Comparison of ENCODE assay signal across 8 cellular contexts in genomic region chr2:159755788-159756187, GRCh38. TPM values are rescaled to one million over a fixed set of nuclear protein-coding genes. Genes with fewer than 3 reads are reported as not detected.
DNase-seq lines count a peak whose midpoint lies in the region; ATAC-seq, FAIRE-seq and TF ChIP-seq lines count a peak whose summit lies in the region.

No MANE protein-coding gene starts in this region.

- H3K4me1 ChIP-seq in keratinocyte (ENCODE audit: control insufficient read depth, extremely low read depth, insufficient read depth, low read length): peaks cover 20% of the 10 kb centered on the region
- H3K4me1 ChIP-seq in thyroid gland: peaks cover 6 to 33% of the 10 kb centered on the region in 2 donors

- H3K27ac ChIP-seq in keratinocyte (ENCODE audit: control insufficient read depth, insufficient read depth, low read length): peak overlapping the region; percentile 55
- no peak overlapping the region for H3K27ac ChIP-seq in thyroid gland

- no peaks in the 10 kb centered on the region for H3K9me1 ChIP-seq in keratinocyte (ENCODE audit: control insufficient read depth, extremely low read depth, insufficient read depth, low read length)

- H2AFZ ChIP-seq in keratinocyte (ENCODE audit: control insufficient read depth, low read length): no peak overlapping the region

- intact Hi-C loops in thyroid gland (cut with DNase I): no loop called here

- dilution Hi-C loops in keratinocyte (cut with MboI; ENCODE audit: extremely low pct_ligation_motif_present, low sequenced_read_pairs): no loop called here

- H3K9ac ChIP-seq in keratinocyte (ENCODE audit: control insufficient read depth, extremely low read depth, insufficient read depth, low read length): no peak overlapping the region

- H3K36me3 ChIP-seq in BJ (ENCODE audit: control insufficient read depth, insufficient read depth, low read length) (peaks cover 4% of the 10 kb centered on the region), keratinocyte (ENCODE audit: control insufficient read depth in 2 of 2, extremely low read depth in 1 of 2, insufficient read depth in 2 of 2, low read length in 2 of 2) (peaks cover 18 to 30% of the 10 kb centered on the region in 2 experiments), thyroid gland (peaks cover 0 to 4% of the 10 kb centered on the region in 2 donors)

- peaks cover 14% of the 10 kb centered on the region for H4K20me1 ChIP-seq in keratinocyte (ENCODE audit: control insufficient read depth, extremely low read depth, insufficient read depth, low read length)

- H3K27me3 ChIP-seq in BJ (ENCODE audit: control insufficient read depth, insufficient read depth, low read length): no peaks in the 10 kb centered on the region
- no peaks in the 10 kb centered on the region for H3K27me3 ChIP-seq in keratinocyte (ENCODE audit: control insufficient read depth, extremely low read depth, insufficient read depth, low read length)
- no peaks in the 10 kb centered on the region for H3K27me3 ChIP-seq in thyroid gland

- no peaks in the 10 kb centered on the region for H3K9me3 ChIP-seq in keratinocyte (ENCODE audit: control insufficient read depth, low read depth, low read length)
- H3K9me3 ChIP-seq in thyroid gland: no peaks in the 10 kb centered on the region

- DNase-seq in BJ (ENCODE audit: low read depth) (no peak), SW480 (ENCODE audit: low spot score) (peak; percentile 55), keratinocyte (ENCODE audit: low read depth, low spot score) (peak; percentile 100), NCI-H128 (lab: John Stamatoyannopoulos, UW; ENCODE audit: unreplicated experiment) (no peak), thyroid gland (no peak), mesenteric fat pad (ENCODE audit: low spot score) (no peak)

- TF ChIP-seq CTCF in BJ (IDR thresholded peaks at IDR 0.05; ENCODE audit: insufficient read depth, low read depth, low read length) (0 out of 2 replicates have a peak, but pooled peaks have one; percentile 29), GM12872 (IDR thresholded peaks at IDR 0.05; ENCODE audit: insufficient read depth, low read depth, low read length) (peak; percentile 32; the same call in 1 of the 3 replicates), keratinocyte (optimal IDR thresholded peaks at IDR 0.05 in 1 of 3, IDR thresholded peaks at IDR 0.05 in 1 of 3, conservative IDR thresholded peaks at IDR 0.05 in 1 of 3; ENCODE audit: extremely low read depth in 1 of 3, insufficient read depth in 2 of 3, low read length in 3 of 3) (peak; percentile 56 to 77 (median 66)), thyroid gland (IDR thresholded peaks at IDR 0.05) (peak in 1 of 6 experiments; percentile 10)

- CTCF ChIA-PET in BJ (lab: Yijun Ruan, JAX): interaction anchor here (0.5 to 1.2 kb wide), 3 partner anchors 9 to 295 kb away, joined by 3 to 4 read pairs (median 4); no protein-coding TSS in a partner anchor

- H3K4me3 ChIP-seq in BJ (ENCODE audit: low read depth, low read length) (no peak overlapping the region), keratinocyte (ENCODE audit: control insufficient read depth in 2 of 3, extremely low read depth in 1 of 3, insufficient read depth in 2 of 3, low read depth in 1 of 3, low read length in 3 of 3) (no peak overlapping the region), thyroid gland (replicated peaks in 1 of 3) (no peak overlapping the region)

- FAIRE-seq in keratinocyte (lab: Jason Lieb, UNC): peak; percentile 99

- H3K4me2 ChIP-seq in keratinocyte (ENCODE audit: control insufficient read depth, extremely low read depth, insufficient read depth, low read depth, low read length): peak overlapping the region; percentile 35

- TF ChIP-seq POLR2A in thyroid gland (IDR thresholded peaks at IDR 0.05): no peak

- peaks cover 64% of the 10 kb centered on the region for H3K79me2 ChIP-seq in keratinocyte (ENCODE audit: control insufficient read depth, insufficient read depth, low read length)

- ATAC-seq in HG02970 (IDR thresholded peaks at IDR 0.05; ENCODE audit: low FRiP score, unreplicated experiment): no peak

- POLR2A ChIA-PET in BJ (lab: Charles Lee): interaction anchor here (0.6 kb wide), 1 partner anchor 1517 kb away, joined by 3 read pairs; no protein-coding TSS in a partner anchor

RNA-seq across cellular contexts. Expression of gene CD302, which starts 42.2 kb away (rescaled TPM):
- 4.0 and 7.8 TPM in 2 replicates for polyA plus RNA-seq in BJ (2011; rRNA removed)
- 2.2 TPM in 2 replicates for polyA minus RNA-seq in BJ (2011; rRNA and poly(A)+ RNA removed)
- 0.08 to 0.48 TPM (median 0.20 TPM) in 3 replicates for polyA plus RNA-seq in keratinocyte
- polyA plus RNA-seq in keratinocyte (2011; ENCODE audit: low read depth): not detected
- polyA plus RNA-seq in keratinocyte (2011; cell fraction: cytosol; rRNA removed): 0.04 and 0.07 TPM in 2 replicates
- polyA plus RNA-seq in keratinocyte (2011; cell fraction: nucleus; rRNA removed): 0.06 and 0.07 TPM in 2 replicates
- 0.27 and 0.30 TPM in 2 replicates for polyA plus RNA-seq in keratinocyte (2012; ENCODE audit: low replicate concordance)
- 0.07 to 0.16 TPM in 2 of 3 replicates, not detected in the other for polyA minus RNA-seq in keratinocyte
- polyA minus RNA-seq in keratinocyte (2011; cell fraction: cytosol; rRNA and poly(A)+ RNA removed): not detected
- 0.16 TPM in 1 of 2 replicates, not detected in the other for polyA minus RNA-seq in keratinocyte (2011; cell fraction: nucleus; rRNA and poly(A)+ RNA removed)
- 100 to 1,000 TPM in 1 of 4 donors, 10 to 100 TPM in 3; 64.4 to 122 (median 77.6) TPM for total RNA-seq in thyroid gland
- total RNA-seq in mesenteric fat pad: 95.6 TPM

RNA-seq across cellular contexts. Expression of gene MARCHF7, which starts 43.5 kb away (rescaled TPM):
- polyA plus RNA-seq in BJ (2011; rRNA removed) (24.5 and 40.9 TPM in 2 replicates), keratinocyte (52.0 to 89.4 TPM (median 52.9 TPM) in 3 replicates)
- 22.4 and 29.9 TPM in 2 replicates for polyA minus RNA-seq in BJ (2011; rRNA and poly(A)+ RNA removed)
- polyA plus RNA-seq in keratinocyte (2011; ENCODE audit: low read depth): 100.0 TPM
- 27.6 and 68.4 TPM in 2 replicates for polyA plus RNA-seq in keratinocyte (2011; cell fraction: cytosol; rRNA removed)
- 90.1 and 127 TPM in 2 replicates for polyA plus RNA-seq in keratinocyte (2011; cell fraction: nucleus; rRNA removed)
- 69.9 and 70.9 TPM in 2 replicates for polyA plus RNA-seq in keratinocyte (2012; ENCODE audit: low replicate concordance)
- 16.1 to 70.5 TPM (median 33.6 TPM) in 3 replicates for polyA minus RNA-seq in keratinocyte
- 44.9 TPM for polyA minus RNA-seq in keratinocyte (2011; cell fraction: cytosol; rRNA and poly(A)+ RNA removed)
- polyA minus RNA-seq in keratinocyte (2011; cell fraction: nucleus; rRNA and poly(A)+ RNA removed): 58.0 and 123 TPM in 2 replicates
- total RNA-seq in thyroid gland (100 to 1,000 TPM; 105 to 203 (median 132) TPM), mesenteric fat pad (72.5 TPM)

Comparison
In these comparisons a context has a peak if more than half of its experiments do, and no peak if none do; other contexts are left out.
1. DNase-seq: peak in SW480 (single experiment) and keratinocyte (single experiment); none in BJ (single experiment), NCI-H128 (single experiment), thyroid gland (0 of 2) and mesenteric fat pad (single experiment).